7 cellular contexts compared by ENCODE assay signal in genomic region chr7:42956062-42956461, GRCh38.
"Had no signal": no experiment of that assay in that cellular context is flagged by ENCODE, and none has a peak within 500 bp of the region (broad histone marks: within the 10 kb centered on the region; RNA-seq: fewer than 3 reads in every experiment).

No MANE protein-coding gene starts in this region.

- H3K4me1 Mint-ChIP-seq: GM23338, H9, IgD-negative memory B cell had no signal

- ATAC-seq: GM23338, HepG2 had no signal

- H3K4me2 ChIP-seq: GM23338 had no signal

- DNase-seq: H9, HCEC 1CT, HFFc6 had no signal

- H3K4me3 ChIP-seq: GM23338 had no signal

- H3K4me3 Mint-ChIP-seq: GM23338, H9, HFFc6 had no signal

- H3K9me3 Mint-ChIP-seq: HFFc6 had no signal

- H3K36me3 Mint-ChIP-seq: IgD-negative memory B cell had no signal

- H3K27ac Mint-ChIP-seq: GM23338, H9, HFFc6, IgD-negative memory B cell had no signal

- H3K27ac ChIP-seq: HL-60 had no signal
